Comparison of ENCODE assay signal across 16 cellular contexts in genomic region chr21:38524168-38525153, GRCh38. TPM values are rescaled to one million over a fixed set of nuclear protein-coding genes. Genes with fewer than 3 reads are reported as not detected.
"Had no signal": no experiment of that assay in that cellular context is flagged by ENCODE, and none has a peak within 500 bp of the region (broad histone marks: within the 10 kb centered on the region; RNA-seq: fewer than 3 reads in every experiment).

No MANE protein-coding gene starts in this region.

- H3K4me1 ChIP-seq: heart right ventricle had no signal

- H3K4me3 ChIP-seq: cardiac muscle cell, esophagus squamous epithelium, heart right ventricle had no signal

- H3K9me3 ChIP-seq: esophagus squamous epithelium, heart right ventricle had no signal

- ATAC-seq: effector memory CD8-positive, alpha-beta T cell; heart right ventricle; left ventricle myocardium superior had no signal

- DNase-seq: activated CD4-positive, alpha-beta memory T cell treated with anti-CD3 and anti-CD28 coated beads for 36 hours; activated T-cell treated with anti-CD3 and anti-CD28 coated beads for 4 hours; effector memory CD8-positive, alpha-beta T cell; esophagus squamous epithelium; heart right ventricle; immature natural killer cell; kidney glomerular epithelial cell; left ventricle myocardium superior; stimulated activated CD4-positive, alpha-beta T cell treated with anti-CD3 and anti-CD28 coated beads, Interleukin-12 subunit alpha, Interleukin-12 subunit beta, amount 100 ng/mL, for 4 hours; stimulated activated CD4-positive, alpha-beta T cell treated with anti-CD3 and anti-CD28 coated beads, Interleukin-2, amount 100 ng/mL, for 24 hours; stimulated activated naive CD4-positive, alpha-beta T cell treated with Interleukin-2 at 50 U/mL for 16 hours; trophoblast cell had no signal

- H3K36me3 ChIP-seq: cardiac muscle cell, esophagus squamous epithelium, heart right ventricle had no signal

- H3K27me3 ChIP-seq: cardiac muscle cell, esophagus squamous epithelium had no signal

- H3K27ac ChIP-seq: cardiac muscle cell, esophagus squamous epithelium, heart right ventricle had no signal

RNA-seq across cellular contexts. Expression of gene ERG, which starts 26.2 kb away (rescaled TPM):
- total RNA-seq: activated CD4-positive, alpha-beta memory T cell treated with anti-CD3 and anti-CD28 coated beads for 36 hours; activated T-helper 1 cell treated with anti-CD3 and anti-CD28 coated beads, Interleukin-12 subunit alpha, Interleukin-12 subunit beta, Interleukin-2, Interleukin-4 antibody, amounts not matched to agents 30 ng/mL and 10 ng/mL and 1 ng/mL, durations not matched to agents 14 hours and 24 hours and 36 hours; progenitor cell of endocrine pancreas had no signal
- polyA plus RNA-seq: cardiac muscle cell, immature natural killer cell, neural cell had no signal
